In the genomic region with DNA sequence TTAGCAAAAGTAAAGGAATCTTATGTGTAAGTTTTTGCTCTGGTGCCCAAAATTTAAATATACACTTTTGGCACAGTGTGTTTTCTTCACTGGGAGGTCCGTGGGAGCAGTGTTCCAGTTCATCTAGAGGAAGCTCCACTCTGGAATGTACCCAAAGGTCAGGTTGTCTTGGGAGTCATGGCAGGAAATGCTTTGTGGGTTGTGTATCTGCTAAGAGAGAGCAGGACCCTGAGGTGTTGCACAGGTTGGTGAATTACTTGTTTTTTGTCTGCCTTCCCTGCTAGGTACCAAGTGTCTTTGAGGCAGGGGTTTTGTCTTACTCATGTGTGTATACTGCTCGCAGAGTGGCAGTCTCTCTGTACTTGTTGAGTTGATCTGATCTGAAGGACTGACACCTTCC, we compare ENCODE assay signal across 26 cellular contexts. TPM values are rescaled to one million over a fixed set of nuclear protein-coding genes. Genes with fewer than 3 reads are reported as not detected.
DNase-seq lines count a peak whose midpoint lies in the region; ATAC-seq, FAIRE-seq and TF ChIP-seq lines count a peak whose summit lies in the region.
"Had no signal": no experiment of that assay in that cellular context is flagged by ENCODE, and none has a peak within 500 bp of the region (broad histone marks: within the 10 kb centered on the region; RNA-seq: fewer than 3 reads in every experiment).

No MANE protein-coding gene starts in this region.

- H3K36me3 ChIP-seq in endothelial cell of umbilical vein (ENCODE audit: control insufficient read depth in 2 of 2, extremely low read depth in 1 of 2, insufficient read depth in 2 of 2, low read length in 2 of 2) = no peaks in the 10 kb centered on the region
- H3K36me3 ChIP-seq in stomach = peaks cover 0 to 20% (median 13%) of the 10 kb centered on the region in 4 donors
- peaks cover 0 to 20% of the 10 kb centered on the region in 2 donors for H3K36me3 ChIP-seq in psoas muscle (ENCODE audit: insufficient read depth in 1 of 2, low read depth in 1 of 2)
- H3K36me3 ChIP-seq: neural progenitor cell, thoracic aorta had no signal

- peak; percentile 52 for DNase-seq in M059J (ENCODE audit: low read depth)
- DNase-seq in endothelial cell of umbilical vein (ENCODE audit: low read depth, low spot score) = peak; percentile 45
- no peak for DNase-seq in stomach
- DNase-seq in NCI-H2081 treated with DMSO at 0.1 percent for 48 hours (lab: John Stamatoyannopoulos, UW) = no peak
- DNase-seq in psoas muscle = no peak
- DNase-seq in stimulated activated CD4-positive, alpha-beta T cell treated with anti-CD3 and anti-CD28 coated beads, Interleukin-1b, Interleukin-23, amount 100 ng/mL, for 48 hours = no peak
- DNase-seq: activated CD8-positive, alpha-beta T cell treated with anti-CD3 and anti-CD28 coated beads, Interleukin-2, amount 10 ng/mL, durations not matched to agents 7 days and 5 days; activated effector memory CD4-positive, alpha-beta T cell treated with Interleukin-2 at 50 U/mL for 16 hours; activated naive CD8-positive, alpha-beta T cell treated with anti-CD3 and anti-CD28 coated beads, Interleukin-2, amount 10 ng/mL, durations not matched to agents 7 days and 5 days; activated T-cell treated with anti-CD3 and anti-CD28 coated beads for 4 hours; BE2C; DMS153; NCI-H1436 treated with DMSO at 0.1 percent for 48 hours; NCI-H2107; NCI-H446; NCI-H82; right lobe of liver; SK-N-SH; stimulated activated naive B cell treated with anti-CD40 and anti-IgM and Interleukin-4, amounts not matched to agents 10 μg/mL and 1 μg/mL and 100 μg/mL, for 72 hours had no signal

- no peak for ATAC-seq in GM18519 (IDR thresholded peaks at IDR 0.05; ENCODE audit: low FRiP score, unreplicated experiment)
- no peak for ATAC-seq in psoas muscle
- ATAC-seq: activated CD8-positive, alpha-beta T cell treated with anti-CD3 and anti-CD28 coated beads, Interleukin-2, amount 10 ng/mL, durations not matched to agents 7 days and 5 days; stimulated activated naive B cell treated with anti-CD40 and anti-IgM and Interleukin-4, amounts not matched to agents 10 μg/mL and 1 μg/mL and 100 μg/mL, for 72 hours had no signal

- H3K27me3 ChIP-seq in endothelial cell of umbilical vein (ENCODE audit: control insufficient read depth in 2 of 2, insufficient read depth in 2 of 2, low read length in 2 of 2) = no peaks in the 10 kb centered on the region
- H3K27me3 ChIP-seq in stomach = peaks cover 0 to 7% (median 0%) of the 10 kb centered on the region in 3 donors
- no peaks in the 10 kb centered on the region for H3K27me3 ChIP-seq in psoas muscle (ENCODE audit: insufficient read depth in 3 of 3, low read length in 2 of 3)
- H3K27me3 ChIP-seq: BE2C, neural progenitor cell, right lobe of liver had no signal

- H3K9me3 ChIP-seq in endothelial cell of umbilical vein (replicated peaks; ENCODE audit: control insufficient read depth, insufficient read depth, low read length) = no peaks in the 10 kb centered on the region
- H3K9me3 ChIP-seq in stomach = no peaks in the 10 kb centered on the region
- H3K9me3 ChIP-seq in psoas muscle = no peaks in the 10 kb centered on the region
- H3K9me3 ChIP-seq: BE2C, right lobe of liver, SK-N-SH, thoracic aorta had no signal

- POLR2A ChIA-PET in endothelial cell of umbilical vein (lab: Charles Lee) = no interaction called here

- peaks cover 45% of the 10 kb centered on the region for H3K4me1 ChIP-seq in endothelial cell of umbilical vein (ENCODE audit: control insufficient read depth, extremely low read depth, insufficient read depth, low read length)
- peaks cover 27 to 53% (median 41%) of the 10 kb centered on the region in 4 donors for H3K4me1 ChIP-seq in stomach
- H3K4me1 ChIP-seq in psoas muscle = peaks cover 20% of the 10 kb centered on the region
- H3K4me1 ChIP-seq: right lobe of liver had no signal

- H3K27ac ChIP-seq in C4-2B (0 out of 2 replicates have a peak overlapping the region, but pooled peaks have one; percentile 7), endothelial cell of umbilical vein (ENCODE audit: insufficient read depth, low read depth, low read length) (peak overlapping the region; percentile 29), stomach (peak overlapping the region in 3 of 5 donors; percentile 89 to 93 (median 90)), psoas muscle (no peak overlapping the region)
- H3K27ac ChIP-seq: KMS-11, neural progenitor cell, parathyroid adenoma had no signal

- no peaks in the 10 kb centered on the region for H3K9me1 ChIP-seq in endothelial cell of umbilical vein (replicated peaks; ENCODE audit: control insufficient read depth, extremely low read depth, insufficient read depth, low read length)

- no peak overlapping the region for H2AFZ ChIP-seq in endothelial cell of umbilical vein (ENCODE audit: low read depth, low read length)
- H2AFZ ChIP-seq: neural progenitor cell, parathyroid adenoma had no signal

- intact Hi-C loops in endothelial cell of umbilical vein (cut with micrococcal nuclease) = loop anchor here (2.0 kb wide), 1 partner anchor 48 kb away; no protein-coding TSS in a partner anchor
- intact Hi-C loops in stomach (cut with DNase I; ENCODE audit: low total_unique reads) = no loop called here
- intact Hi-C loops in psoas muscle (cut with DNase I) = no loop called here

- H3K9ac ChIP-seq in endothelial cell of umbilical vein (replicated peaks; ENCODE audit: extremely low read depth, insufficient read depth, low read length) = no peak overlapping the region
- H3K9ac ChIP-seq: KMS-11, neural progenitor cell, parathyroid adenoma, SK-N-SH had no signal

- no peak for TF ChIP-seq CTCF in C4-2B (conservative IDR thresholded peaks at IDR 0.05)
- TF ChIP-seq CTCF in endothelial cell of umbilical vein (IDR thresholded peaks at IDR 0.05; ENCODE audit: extremely low read depth in 1 of 2, insufficient read depth in 1 of 2, low read depth in 1 of 2, low read length in 2 of 2) = no peak
- no peak for TF ChIP-seq CTCF in stomach (IDR thresholded peaks at IDR 0.05)
- TF ChIP-seq CTCF in psoas muscle (IDR thresholded peaks at IDR 0.05) = no peak

- H4K20me1 ChIP-seq in endothelial cell of umbilical vein (replicated peaks; ENCODE audit: control insufficient read depth, extremely low read depth, insufficient read depth, low read length) = no peaks in the 10 kb centered on the region

- BruUV-seq in endothelial cell of umbilical vein (replicated peaks; lab: Mats Ljungman, UMichigan) = no TSS peak

- TF ChIP-seq POLR2A in endothelial cell of umbilical vein (IDR thresholded peaks at IDR 0.05; ENCODE audit: low read depth, low read length) = no peak
- TF ChIP-seq POLR2A in stomach (IDR thresholded peaks at IDR 0.05) = no peak

- TF ChIP-seq EP300 in stomach (IDR thresholded peaks at IDR 0.05) = no peak

- 53 to 79% (median 57%) methylated on average over 2 of the region's 2 CpGs for WGBS in stomach, 5 donors
- WGBS in psoas muscle, 3 donors = 50 to 81% (median 69%) methylated on average over 2 of the region's 2 CpGs

- peak overlapping the region; percentile 21 for H3K4me2 ChIP-seq in endothelial cell of umbilical vein (ENCODE audit: insufficient read depth, low read length)
- H3K4me2 ChIP-seq: KMS-11, neural progenitor cell, SK-N-SH had no signal

- H3K79me2 ChIP-seq in endothelial cell of umbilical vein (ENCODE audit: control insufficient read depth, insufficient read depth, low read length) = peaks cover 2% of the 10 kb centered on the region
- H3K79me2 ChIP-seq: parathyroid adenoma had no signal

- dilution Hi-C loops in endothelial cell of umbilical vein (cut with MboI; ENCODE audit: extremely low pct_ligation_motif_present, low sequenced_read_pairs) = no loop called here

- CTCF ChIA-PET in endothelial cell of umbilical vein (lab: Charles Lee) = interaction anchor here (1.2 to 13.5 kb wide), 6 partner anchors 8 to 48 kb away, joined by 5 to 407 read pairs (median 8); no protein-coding TSS in a partner anchor

- no peak overlapping the region for H3K4me3 ChIP-seq in endothelial cell of umbilical vein (replicated peaks in 1 of 3; ENCODE audit: insufficient read depth in 1 of 3, low read depth in 1 of 3, low read length in 3 of 3)
- H3K4me3 ChIP-seq in stomach = no peak overlapping the region
- H3K4me3 ChIP-seq in psoas muscle = no peak overlapping the region
- H3K4me3 ChIP-seq: neural progenitor cell, right lobe of liver, thoracic aorta had no signal

- FAIRE-seq in endothelial cell of umbilical vein (lab: Jason Lieb, UNC) = peak; percentile 70

RNA-seq across cellular contexts. Expression of gene DIXDC1, which starts 37.3 kb away (rescaled TPM):
- total RNA-seq in M059J (2014; rRNA removed; shearing (Covaris generic)) = 13.7 and 19.0 TPM in 2 replicates
- total RNA-seq in endothelial cell of umbilical vein (18.6 and 20.0 TPM in 2 replicates), stomach (100 to 1,000 TPM in 1 of 5 donors, 10 to 100 TPM in 4; 19.1 to 128 (median 60.4) TPM), psoas muscle (10 to 100 TPM in 2 of 4 donors, 1 to 10 TPM in 2; 4.5 to 12.9 (median 9.6) TPM)
- polyA plus RNA-seq in endothelial cell of umbilical vein (6.4 and 8.0 TPM in 2 replicates), stomach (10 to 100 TPM in 2 of 3 donors, 1 to 10 TPM in 1; 6.2 to 15.6 (median 11.3) TPM), psoas muscle (1 to 10 TPM; 1.4 to 4.9 (median 2.6) TPM)
- 11.6 and 12.0 TPM in 2 replicates for polyA plus RNA-seq in endothelial cell of umbilical vein (2011; cell fraction: cytosol; rRNA removed)
- polyA plus RNA-seq in endothelial cell of umbilical vein (2011; cell fraction: nucleus; rRNA removed) = 16.6 and 17.8 TPM in 2 replicates
- 29.2 and 41.9 TPM in 2 replicates for polyA plus RNA-seq in endothelial cell of umbilical vein (2012)
- 20.9 and 32.4 TPM in 2 replicates for polyA minus RNA-seq in endothelial cell of umbilical vein
- polyA minus RNA-seq in endothelial cell of umbilical vein (2011; cell fraction: cytosol; rRNA and poly(A)+ RNA removed) = 4.8 TPM
- polyA minus RNA-seq in endothelial cell of umbilical vein (2011; cell fraction: nucleus; rRNA and poly(A)+ RNA removed) = 18.1 and 21.2 TPM in 2 replicates

RNA-seq across cellular contexts. Expression of gene DLAT, which starts 50.8 kb away (rescaled TPM):
- 32.0 and 45.7 TPM in 2 replicates for total RNA-seq in M059J (2014; rRNA removed; shearing (Covaris generic))
- total RNA-seq in endothelial cell of umbilical vein (40.1 and 41.3 TPM in 2 replicates), stomach (10 to 100 TPM in 4 of 5 donors, 1 to 10 TPM in 1; 1.2 to 36.5 (median 13.9) TPM), psoas muscle (100 to 1,000 TPM in 1 of 4 donors, 10 to 100 TPM in 3; 61.2 to 167 (median 87.7) TPM)
- polyA plus RNA-seq in endothelial cell of umbilical vein (10.5 and 13.3 TPM in 2 replicates), stomach (10 to 100 TPM; 10.2 to 17.5 (median 14.7) TPM), psoas muscle (10 to 100 TPM; 49.8 to 96.8 (median 56.7) TPM)
- 18.3 and 22.7 TPM in 2 replicates for polyA plus RNA-seq in endothelial cell of umbilical vein (2011; cell fraction: cytosol; rRNA removed)
- polyA plus RNA-seq in endothelial cell of umbilical vein (2011; cell fraction: nucleus; rRNA removed) = 14.8 and 16.6 TPM in 2 replicates
- polyA plus RNA-seq in endothelial cell of umbilical vein (2012) = 24.6 and 38.2 TPM in 2 replicates
- polyA minus RNA-seq in endothelial cell of umbilical vein = 20.8 and 22.5 TPM in 2 replicates
- polyA minus RNA-seq in endothelial cell of umbilical vein (2011; cell fraction: cytosol; rRNA and poly(A)+ RNA removed) = 43.5 TPM
- 11.1 and 12.8 TPM in 2 replicates for polyA minus RNA-seq in endothelial cell of umbilical vein (2011; cell fraction: nucleus; rRNA and poly(A)+ RNA removed)

RNA-seq across cellular contexts. Expression of gene C11orf52, which starts 55.7 kb away (rescaled TPM):
- not detected in 2 replicates for total RNA-seq in M059J (2014; rRNA removed; shearing (Covaris generic))
- 0.31 and 0.99 TPM in 2 replicates for total RNA-seq in endothelial cell of umbilical vein
- 0.76 and 1.2 TPM in 2 replicates for polyA plus RNA-seq in endothelial cell of umbilical vein
- 0.66 and 0.81 TPM in 2 replicates for polyA plus RNA-seq in endothelial cell of umbilical vein (2011; cell fraction: cytosol; rRNA removed)
- polyA plus RNA-seq in endothelial cell of umbilical vein (2011; cell fraction: nucleus; rRNA removed) = 0.26 and 0.49 TPM in 2 replicates
- polyA plus RNA-seq in endothelial cell of umbilical vein (2012) = 0.91 and 2.5 TPM in 2 replicates
- polyA minus RNA-seq in endothelial cell of umbilical vein = 0.34 TPM in 1 of 2 replicates, not detected in the other
- polyA minus RNA-seq in endothelial cell of umbilical vein (2011; cell fraction: cytosol; rRNA and poly(A)+ RNA removed) = not detected
- not detected in 2 replicates for polyA minus RNA-seq in endothelial cell of umbilical vein (2011; cell fraction: nucleus; rRNA and poly(A)+ RNA removed)
- total RNA-seq in stomach = 10 to 100 TPM in 2 of 5 donors, 1 to 10 TPM in 2, not detected in 1; 3.9 to 18.7 (median 12.5) TPM
- 10 to 100 TPM; 28.0 to 43.4 (median 35.0) TPM for polyA plus RNA-seq in stomach
- 10 to 100 TPM in 1 of 4 donors, 1 to 10 TPM in 3; 6.2 to 12.3 (median 8.3) TPM for total RNA-seq in psoas muscle
- 10 to 100 TPM in 1 of 3 donors, 1 to 10 TPM in 2; 1.0 to 24.5 (median 4.4) TPM for polyA plus RNA-seq in psoas muscle
- total RNA-seq: activated CD8-positive, alpha-beta T cell treated with anti-CD3 and anti-CD28 coated beads, Interleukin-2, amount 10 ng/mL, durations not matched to agents 7 days and 5 days; activated naive CD8-positive, alpha-beta T cell treated with anti-CD3 and anti-CD28 coated beads, Interleukin-2, amount 10 ng/mL, durations not matched to agents 7 days and 5 days; HT1080 had no signal
- polyA plus RNA-seq: SK-N-SH had no signal

Comparison
In these comparisons a context has a peak if more than half of its experiments do, and no peak if none do; other contexts are left out.
1. DNase-seq: peak in M059J (single experiment) and endothelial cell of umbilical vein (single experiment); none in stomach (single experiment), NCI-H2081 treated with DMSO at 0.1 percent for 48 hours (single experiment), psoas muscle (0 of 2) and stimulated activated CD4-positive, alpha-beta T cell treated with anti-CD3 and anti-CD28 coated beads, Interleukin-1b, Interleukin-23, amount 100 ng/mL, for 48 hours (single experiment).